Comparison of ENCODE assay signal across 8 cellular contexts in genomic region chr6:16698988-16699868, GRCh38.
DNase-seq lines count a peak whose midpoint lies in the region; ATAC-seq and TF ChIP-seq lines count a peak whose summit lies in the region.

No MANE protein-coding gene starts in this region.

- no peak for TF ChIP-seq CTCF in WTC11 (IDR thresholded peaks at IDR 0.05)

- H3K4me1 Mint-ChIP-seq in activated CD4-positive, alpha-beta T cell treated with anti-CD3 and anti-CD28 coated beads, Interleukin-2, amount 10 ng/mL, durations not matched to agents 24 days and 14 days: peaks cover 68% of the 10 kb centered on the region
- peaks cover 33% of the 10 kb centered on the region for H3K4me1 Mint-ChIP-seq in WTC11

- H3K4me3 ChIP-seq in stomach smooth muscle (ENCODE audit: low read length in 2 of 2): peak overlapping the region in 1 of 2 donors; percentile 29

- H3K9ac ChIP-seq in stomach smooth muscle (ENCODE audit: low read length in 2 of 2): no peak overlapping the region

- ATAC-seq in WTC11 (no peak), left ventricle myocardium superior (peak; percentile 49), GM21360 (IDR thresholded peaks at IDR 0.05; ENCODE audit: unreplicated experiment) (no peak)

- intact Hi-C loops in activated CD4-positive, alpha-beta T cell treated with anti-CD3 and anti-CD28 coated beads, Interleukin-2, amount 10 ng/mL, durations not matched to agents 24 days and 14 days (cut with micrococcal nuclease): loop anchor here (1.0 to 5.0 kb wide), 8 partner anchors 9 to 377 kb away; partner anchors contain the start of gene ATXN1
- intact Hi-C loops in left ventricle myocardium superior (cut with micrococcal nuclease): no loop called here

- H3K36me3 ChIP-seq in stomach smooth muscle (ENCODE audit: control insufficient read depth in 2 of 2, insufficient read depth in 2 of 2, low read length in 2 of 2): no peaks in the 10 kb centered on the region

- H3K4me1 ChIP-seq in stomach smooth muscle (ENCODE audit: control insufficient read depth, insufficient read depth, low read length): peaks cover 28% of the 10 kb centered on the region

- CTCF ChIA-PET in WTC11 (lab: Charles Lee): interaction anchor here (0.8 to 1.6 kb wide), 3 partner anchors 14 to 367 kb away, joined by 3 to 4 read pairs (median 4); no protein-coding TSS in a partner anchor

- H3K9me3 Mint-ChIP-seq in activated CD4-positive, alpha-beta T cell treated with anti-CD3 and anti-CD28 coated beads, Interleukin-2, amount 10 ng/mL, durations not matched to agents 24 days and 14 days: peaks cover 5% of the 10 kb centered on the region
- H3K9me3 Mint-ChIP-seq in WTC11: peaks cover 7% of the 10 kb centered on the region

- peak overlapping the region; percentile 71 for H3K4me3 Mint-ChIP-seq in activated CD4-positive, alpha-beta T cell treated with anti-CD3 and anti-CD28 coated beads, Interleukin-2, amount 10 ng/mL, durations not matched to agents 24 days and 14 days
- no peak overlapping the region for H3K4me3 Mint-ChIP-seq in WTC11

- POLR2A ChIA-PET in WTC11 (lab: Charles Lee): interaction anchor here (0.6 to 0.7 kb wide), 3 partner anchors 9 to 64 kb away, joined by 3 to 6 read pairs (median 5); no protein-coding TSS in a partner anchor

- no peaks in the 10 kb centered on the region for H3K9me3 ChIP-seq in stomach smooth muscle (ENCODE audit: control insufficient read depth in 2 of 2, low read length in 2 of 2)

- H3K27ac ChIP-seq in stomach smooth muscle (ENCODE audit: low read length): peak overlapping the region; percentile 3

- no peaks in the 10 kb centered on the region for H3K27me3 Mint-ChIP-seq in activated CD4-positive, alpha-beta T cell treated with anti-CD3 and anti-CD28 coated beads, Interleukin-2, amount 10 ng/mL, durations not matched to agents 24 days and 14 days
- H3K27me3 Mint-ChIP-seq in WTC11 (ENCODE audit: low read depth): no peaks in the 10 kb centered on the region

- peak; percentile 71 for DNase-seq in activated CD4-positive, alpha-beta T cell treated with anti-CD3 and anti-CD28 coated beads, Interleukin-2, amount 10 ng/mL, durations not matched to agents 24 days and 14 days
- DNase-seq in activated CD4-positive, alpha-beta T cell treated with anti-CD3 and anti-CD28 coated beads, Interleukin-2, amount 50 U/mL, for 4 hours: no peak
- DNase-seq in WTC11 (ENCODE audit: low spot score): no peak
- no peak for DNase-seq in left ventricle myocardium superior
- DNase-seq in NCI-H1105 (lab: John Stamatoyannopoulos, UW): no peak
- no peak for DNase-seq in KG1 (lab: John Stamatoyannopoulos, UW)

- H3K36me3 Mint-ChIP-seq in activated CD4-positive, alpha-beta T cell treated with anti-CD3 and anti-CD28 coated beads, Interleukin-2, amount 10 ng/mL, durations not matched to agents 24 days and 14 days (ENCODE audit: low read depth): peaks cover 24% of the 10 kb centered on the region
- H3K36me3 Mint-ChIP-seq in WTC11: 0 out of 2 replicates have a peak, but pooled peaks cover 3% of the 10 kb centered on the region

- H3K27me3 ChIP-seq in stomach smooth muscle (ENCODE audit: control insufficient read depth in 1 of 2, insufficient read depth in 2 of 2, low read length in 2 of 2): no peaks in the 10 kb centered on the region

- peak overlapping the region; percentile 95 for H3K27ac Mint-ChIP-seq in activated CD4-positive, alpha-beta T cell treated with anti-CD3 and anti-CD28 coated beads, Interleukin-2, amount 10 ng/mL, durations not matched to agents 24 days and 14 days
- H3K27ac Mint-ChIP-seq in WTC11: peak overlapping the region; percentile 46

TF ChIP-seq in WTC11, 78 proteins besides CTCF, POLR2A, EP300 and RAD21:
- TF ChIP-seq NR2C2 (CRISPR knock-in tag; IDR thresholded peaks at IDR 0.05): no peak
- peak; percentile 71 for TF ChIP-seq GABPB1 (CRISPR knock-in tag; IDR thresholded peaks at IDR 0.05)
